12 cellular contexts compared by ENCODE assay signal in the genomic region with DNA sequence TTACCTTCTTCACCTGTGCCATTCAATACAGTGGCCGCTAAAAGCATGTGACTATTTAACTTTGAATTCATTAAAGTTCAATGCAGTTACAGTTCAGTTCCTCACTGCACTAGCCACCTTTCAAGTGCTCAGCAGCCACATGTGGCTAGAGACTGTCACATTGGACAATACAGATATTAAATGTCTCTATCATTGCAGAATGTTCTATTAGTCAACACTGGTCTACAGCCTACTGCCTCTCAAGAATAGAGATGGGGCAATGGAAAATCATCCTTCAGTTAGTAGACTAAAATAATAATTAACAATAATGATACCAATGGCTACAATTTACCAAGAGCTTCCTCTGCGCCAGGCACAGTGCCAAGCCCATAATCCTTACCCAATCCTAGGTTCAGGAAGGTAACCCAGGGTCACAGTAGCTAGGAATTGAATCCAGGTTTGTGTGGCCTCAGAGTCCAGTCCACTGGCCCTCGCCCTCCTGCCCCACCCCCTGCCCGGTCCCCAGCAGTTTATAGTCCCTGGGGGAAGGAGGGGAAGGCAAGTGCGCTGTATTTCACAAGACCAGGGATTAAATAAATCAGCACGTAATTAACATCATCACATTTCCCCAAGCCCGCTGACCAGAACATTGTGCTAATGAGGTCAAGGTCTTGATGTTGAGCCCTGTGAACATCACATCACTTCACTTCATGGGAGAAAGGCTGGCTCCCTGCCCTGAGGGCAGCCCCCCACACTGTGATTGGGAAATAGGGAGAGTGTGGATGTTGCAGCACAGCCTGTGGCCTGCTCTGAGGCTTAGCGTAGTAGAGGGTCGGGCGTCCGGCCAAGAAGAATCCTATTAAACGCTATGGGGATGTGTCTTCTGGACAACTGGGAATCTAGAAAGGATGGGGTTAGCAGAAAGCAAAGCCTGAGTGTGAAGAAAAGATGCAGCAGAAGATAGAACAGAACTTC.
A peak's percentile ranks its signal among the peaks of the same experiment; 100 is the strongest.
DNase-seq lines count a peak whose midpoint lies in the region; ATAC-seq and TF ChIP-seq lines count a peak whose summit lies in the region.
"Had no signal": no experiment of that assay in that cellular context is flagged by ENCODE, and none has a peak within 500 bp of the region (broad histone marks: within the 10 kb centered on the region; RNA-seq: fewer than 3 reads in every experiment).

No MANE protein-coding gene starts in this region.

- H3K36me3 Mint-ChIP-seq in Caco-2 (ENCODE audit: insufficient read depth, unreplicated experiment): no peaks in the 10 kb centered on the region

- H3K4me3 ChIP-seq in Caco-2 (ENCODE audit: low read depth, low read length) (no peak overlapping the region), sigmoid colon (no peak overlapping the region)

- H3K9me3 ChIP-seq in Caco-2: no peaks in the 10 kb centered on the region
- H3K9me3 ChIP-seq in sigmoid colon: no peaks in the 10 kb centered on the region

- TF ChIP-seq CTCF in Caco-2 (IDR thresholded peaks at IDR 0.05; ENCODE audit: insufficient read depth in 1 of 2, low read depth in 1 of 2, low read length in 1 of 2, severe bottlenecking in 1 of 2, unreplicated experiment in 1 of 2): no peak
- TF ChIP-seq CTCF in sigmoid colon (IDR thresholded peaks at IDR 0.05): no peak

- TF ChIP-seq POLR2A in sigmoid colon (IDR thresholded peaks at IDR 0.05): no peak

- no peaks in the 10 kb centered on the region for H3K36me3 ChIP-seq in Caco-2 (ENCODE audit: control insufficient read depth, insufficient read depth, low read length)
- no peaks in the 10 kb centered on the region for H3K36me3 ChIP-seq in sigmoid colon

- peaks cover 13% of the 10 kb centered on the region for H3K4me1 Mint-ChIP-seq in Caco-2 (ENCODE audit: low read depth, unreplicated experiment)
- H3K4me1 Mint-ChIP-seq: central memory CD8-positive, alpha-beta T cell had no signal

- H3K9me3 Mint-ChIP-seq in Caco-2 (ENCODE audit: unreplicated experiment): no peaks in the 10 kb centered on the region
- H3K9me3 Mint-ChIP-seq: central memory CD8-positive, alpha-beta T cell; H9 had no signal

- CTCF ChIA-PET in Caco-2 (lab: Charles Lee): no interaction called here

- TF ChIP-seq EP300 in sigmoid colon (IDR thresholded peaks at IDR 0.05): no peak

- ATAC-seq in GM21717 (IDR thresholded peaks at IDR 0.05; ENCODE audit: unreplicated experiment): no peak
- ATAC-seq: T-helper 17 cell had no signal

- 37 to 67% methylated on average over 12 of the region's 12 CpGs for WGBS in sigmoid colon, 2 donors

- intact Hi-C loops in Caco-2 (cut with micrococcal nuclease; ENCODE audit: unreplicated experiment): no loop called here
- intact Hi-C loops in sigmoid colon (cut with DNase I): no loop called here

- peaks cover 35% of the 10 kb centered on the region for H3K4me1 ChIP-seq in Caco-2
- H3K4me1 ChIP-seq in sigmoid colon: no peaks in the 10 kb centered on the region

- no peaks in the 10 kb centered on the region for H3K27me3 ChIP-seq in Caco-2 (replicated peaks; ENCODE audit: control insufficient read depth, insufficient read depth, low read length)
- no peaks in the 10 kb centered on the region for H3K27me3 ChIP-seq in sigmoid colon

- peak overlapping the region; percentile 36 for H3K27ac Mint-ChIP-seq in Caco-2 (ENCODE audit: unreplicated experiment)
- H3K27ac Mint-ChIP-seq: T-helper 17 cell had no signal

- BruUV-seq in Caco-2 (replicated peaks; lab: Mats Ljungman, UMichigan): no TSS peak

- H3K27me3 Mint-ChIP-seq in Caco-2 (ENCODE audit: insufficient read depth, unreplicated experiment): no peaks in the 10 kb centered on the region

- H3K4me3 Mint-ChIP-seq in Caco-2 (ENCODE audit: unreplicated experiment): no peak overlapping the region
- H3K4me3 Mint-ChIP-seq: central memory CD8-positive, alpha-beta T cell; H9; T-helper 17 cell had no signal

- POLR2A ChIA-PET in Caco-2 (lab: Charles Lee): no interaction called here

- no peak overlapping the region for H3K27ac ChIP-seq in sigmoid colon

- no peak for DNase-seq in Caco-2
- peak; percentile 78 for DNase-seq in MV-4-11 (lab: John Stamatoyannopoulos, UW)
- DNase-seq in fibroblast of gingiva (ENCODE audit: low read depth): peak; percentile 94
- DNase-seq in sigmoid colon: peak; percentile 76
- DNase-seq in stimulated activated CD4-positive, alpha-beta T cell treated with anti-CD3 and anti-CD28 coated beads, Interleukin-12 subunit alpha, Interleukin-12 subunit beta, amount 100 ng/mL, for 4 hours: no peak
- no peak for DNase-seq in cerebellum (ENCODE audit: low spot score)
- no peak for DNase-seq in RPMI8226
- DNase-seq: H9, NCI-H2171 treated with DMSO at 0.1 percent for 48 hours, T-helper 17 cell had no signal

Comparison
In these comparisons a context has a peak if more than half of its experiments do, and no peak if none do; other contexts are left out.
1. DNase-seq: peak in MV-4-11 (single experiment), fibroblast of gingiva (single experiment) and sigmoid colon (single experiment); none in Caco-2 (0 of 2), stimulated activated CD4-positive, alpha-beta T cell treated with anti-CD3 and anti-CD28 coated beads, Interleukin-12 subunit alpha, Interleukin-12 subunit beta, amount 100 ng/mL, for 4 hours (single experiment), cerebellum (single experiment) and RPMI8226 (single experiment).